ENCODE assay signal across 17 cellular contexts in genomic region chr13:39232401-39232980, GRCh38.
A peak's percentile ranks its signal among the peaks of the same experiment; 100 is the strongest.
DNase-seq lines count a peak whose midpoint lies in the region; ATAC-seq and TF ChIP-seq lines count a peak whose summit lies in the region.
"Had no signal": no experiment of that assay in that cellular context is flagged by ENCODE, and none has a peak within 500 bp of the region (broad histone marks: within the 10 kb centered on the region; RNA-seq: fewer than 3 reads in every experiment).

No MANE protein-coding gene starts in this region.

- H3K9me2 ChIP-seq in Karpas-422 (replicated peaks; ENCODE audit: insufficient read depth, low read length): no peaks in the 10 kb centered on the region

- H3K27ac ChIP-seq in Karpas-422 (ENCODE audit: low read length) (no peak overlapping the region), WERI-Rb-1 (peak overlapping the region; percentile 48), right lobe of liver (peak overlapping the region in 1 of 3 donors; percentile 7)
- H3K27ac ChIP-seq: BLaER1, HL-60 had no signal

- TF ChIP-seq POLR2A in right lobe of liver (IDR thresholded peaks at IDR 0.05): no peak

- H3K4me1 ChIP-seq in Karpas-422 (ENCODE audit: low read length) (no peaks in the 10 kb centered on the region), right lobe of liver (no peaks in the 10 kb centered on the region)
- H3K4me1 ChIP-seq: BLaER1 had no signal

- H3K9me3 ChIP-seq in Karpas-422 (ENCODE audit: low read length) (no peaks in the 10 kb centered on the region), WERI-Rb-1 (ENCODE audit: severe bottlenecking) (no peaks in the 10 kb centered on the region), right lobe of liver (no peaks in the 10 kb centered on the region)
- H3K9me3 ChIP-seq: BLaER1, HAP-1 had no signal

- no peaks in the 10 kb centered on the region for H4K20me1 ChIP-seq in Karpas-422 (ENCODE audit: insufficient read depth, low read depth, low read length)
- H4K20me1 ChIP-seq: BLaER1 had no signal

- no peak overlapping the region for H3K4me3 ChIP-seq in Karpas-422 (ENCODE audit: low read length)
- no peak overlapping the region for H3K4me3 ChIP-seq in WERI-Rb-1 (ENCODE audit: low read depth, low read length)
- no peak overlapping the region for H3K4me3 ChIP-seq in right lobe of liver
- H3K4me3 ChIP-seq: BLaER1, GM12878, HAP-1 had no signal

- no CpG with 5 or more reads among the region's 1 CpG for WGBS in right lobe of liver (ENCODE audit: insufficient coverage, low coverage, low lambda C conversion rate, missing lambda C conversion rate)

- intact Hi-C loops in right lobe of liver (cut with DNase I) (no loop called here), sciatic nerve (cut with DNase I) (no loop called here), head of caudate nucleus (cut with DNase I) (no loop called here)

- H2AFZ ChIP-seq in Karpas-422 (ENCODE audit: low read length): no peak overlapping the region

- ATAC-seq in right lobe of liver: peak; percentile 21 to 52 (median 39)
- ATAC-seq in sciatic nerve: no peak
- ATAC-seq: GM12878 had no signal

- no peaks in the 10 kb centered on the region for H3K79me2 ChIP-seq in Karpas-422 (ENCODE audit: low read length)

- H3K36me3 ChIP-seq in Karpas-422 (ENCODE audit: insufficient read depth, low read length) (no peaks in the 10 kb centered on the region), WERI-Rb-1 (no peaks in the 10 kb centered on the region), right lobe of liver (no peaks in the 10 kb centered on the region)
- H3K36me3 ChIP-seq: BLaER1, HAP-1 had no signal

- no peaks in the 10 kb centered on the region for H3K27me3 ChIP-seq in Karpas-422 (ENCODE audit: low read length)
- no peaks in the 10 kb centered on the region for H3K27me3 ChIP-seq in WERI-Rb-1 (ENCODE audit: insufficient read depth, low read depth, severe bottlenecking)
- no peaks in the 10 kb centered on the region for H3K27me3 ChIP-seq in right lobe of liver
- H3K27me3 ChIP-seq: BLaER1 had no signal

- H3K9ac ChIP-seq in Karpas-422 (ENCODE audit: low read length): no peak overlapping the region
- H3K9ac ChIP-seq: BLaER1 had no signal

- TF ChIP-seq CTCF in WERI-Rb-1 (IDR thresholded peaks at IDR 0.05; ENCODE audit: low read depth, low read length) (no peak), right lobe of liver (IDR thresholded peaks at IDR 0.05) (no peak)

- DNase-seq in NCI-H1694 treated with DMSO at 0.1 percent for 48 hours (lab: John Stamatoyannopoulos, UW) (peak; percentile 2), NCI-H1694 (lab: John Stamatoyannopoulos, UW) (no peak), Karpas-422 (peak; percentile 22), WERI-Rb-1 (peak; percentile 65), right lobe of liver (no peak), sciatic nerve (ENCODE audit: low spot score) (no peak), head of caudate nucleus (no peak)
- no peak for DNase-seq in activated CD8-positive, alpha-beta memory T cell treated with anti-CD3 and anti-CD28 coated beads, Interleukin-2, amount 50 U/mL, for 48 hours
- DNase-seq: 8988T; Calu3; CD4-positive, alpha-beta memory T cell; DMS79 treated with DMSO at 0.1 percent for 48 hours; KBM-7 had no signal

- no peak overlapping the region for H3K4me2 ChIP-seq in Karpas-422 (ENCODE audit: low read depth, low read length, poor library complexity, severe bottlenecking)
- H3K4me2 ChIP-seq: BLaER1 had no signal

Comparison
In these comparisons a context has a peak if more than half of its experiments do, and no peak if none do; other contexts are left out.
1. DNase-seq: peak in NCI-H1694 treated with DMSO at 0.1 percent for 48 hours (single experiment), Karpas-422 (single experiment) and WERI-Rb-1 (single experiment); none in NCI-H1694 (single experiment), right lobe of liver (0 of 3), sciatic nerve (single experiment), head of caudate nucleus (0 of 42) and activated CD8-positive, alpha-beta memory T cell treated with anti-CD3 and anti-CD28 coated beads, Interleukin-2, amount 50 U/mL, for 48 hours (single experiment).